1 cellular context compared by ENCODE assay signal in the genomic region with DNA sequence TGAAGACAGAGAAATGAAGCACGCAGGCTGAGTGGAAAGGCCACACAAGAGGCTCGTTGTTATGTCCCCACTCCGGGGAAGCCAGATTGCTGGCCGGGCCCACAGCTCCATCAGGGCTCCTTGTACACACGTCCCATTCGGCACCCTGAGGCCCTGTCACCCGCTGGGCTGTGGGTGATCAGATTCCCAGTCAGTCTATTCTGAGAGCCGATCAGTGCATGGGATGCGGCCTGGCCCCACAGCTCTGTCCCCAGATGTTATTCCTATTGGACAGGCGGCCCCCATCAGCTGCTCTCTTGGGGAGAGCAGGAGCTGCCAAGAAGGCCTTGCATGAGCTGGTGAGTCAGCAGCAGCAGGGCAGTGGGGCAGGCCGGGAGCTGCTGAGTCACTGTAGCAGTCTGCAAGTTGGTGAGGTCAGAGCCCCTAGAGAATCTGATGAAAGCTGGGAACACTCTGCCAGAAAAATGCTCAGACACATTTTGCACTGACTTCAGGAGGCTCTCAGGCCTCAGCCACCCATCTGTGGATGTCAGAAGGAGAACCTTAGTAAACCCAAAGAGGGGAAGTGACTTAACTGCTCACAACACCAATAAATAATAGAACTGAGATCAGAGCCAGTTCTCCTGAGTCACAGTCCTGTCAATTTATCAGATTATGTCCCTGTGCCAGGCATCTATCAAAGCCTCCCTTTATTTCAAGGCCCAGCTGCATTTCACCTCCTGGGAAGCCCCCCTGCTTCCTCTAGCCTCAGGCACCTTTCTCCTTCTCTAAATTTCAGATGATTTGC.
A peak's percentile ranks its signal among the peaks of the same experiment; 100 is the strongest.
TF ChIP-seq lines count a peak whose summit lies in the region.

No MANE protein-coding gene starts in this region.

TF ChIP-seq in K562, 482 proteins besides CTCF, POLR2A, EP300 and RAD21 (continued from another document and continues in another):
- TF ChIP-seq, protein P1, sequence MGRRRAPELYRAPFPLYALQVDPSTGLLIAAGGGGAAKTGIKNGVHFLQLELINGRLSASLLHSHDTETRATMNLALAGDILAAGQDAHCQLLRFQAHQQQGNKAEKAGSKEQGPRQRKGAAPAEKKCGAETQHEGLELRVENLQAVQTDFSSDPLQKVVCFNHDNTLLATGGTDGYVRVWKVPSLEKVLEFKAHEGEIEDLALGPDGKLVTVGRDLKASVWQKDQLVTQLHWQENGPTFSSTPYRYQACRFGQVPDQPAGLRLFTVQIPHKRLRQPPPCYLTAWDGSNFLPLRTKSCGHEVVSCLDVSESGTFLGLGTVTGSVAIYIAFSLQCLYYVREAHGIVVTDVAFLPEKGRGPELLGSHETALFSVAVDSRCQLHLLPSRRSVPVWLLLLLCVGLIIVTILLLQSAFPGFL (CRISPR knock-in tag; IDR thresholded peaks at IDR 0.05) = no peak
- TF ChIP-seq ZNF41 (CRISPR knock-in tag; conservative IDR thresholded peaks at IDR 0.05) (peak; percentile 67; the same call in 1 of the 2 replicates), CBX3 (IDR thresholded peaks at IDR 0.05; ENCODE audit: borderline replicate concordance in 1 of 2, low read length in 2 of 2) (peak in 1 of 2 experiments; percentile 84; a peak in 2 of 3 replicates), MAX (CRISPR knock-in tag; IDR thresholded peaks at IDR 0.05) (peak; percentile 94), TCF3 (CRISPR knock-in tag; IDR thresholded peaks at IDR 0.05) (0 out of 2 replicates have a peak, but pooled peaks have one; percentile 38), ZNF780A (CRISPR knock-in tag; IDR thresholded peaks at IDR 0.05) (no peak), FOXJ2 (tag; IDR thresholded peaks at IDR 0.05) (peak; percentile 81; the same call in 1 of the 2 replicates), ZNF717 (CRISPR knock-in tag; IDR thresholded peaks at IDR 0.05) (no peak), CSDE1 (IDR thresholded peaks at IDR 0.05) (no peak), MIER1 (IDR thresholded peaks at IDR 0.05; ENCODE audit: low read depth) (no peak), STAT5B (CRISPR knock-in tag; IDR thresholded peaks at IDR 0.05) (no peak), CEBPG (CRISPR knock-in tag; IDR thresholded peaks at IDR 0.05) (peak; percentile 96), CEBPG (tag; conservative IDR thresholded peaks at IDR 0.05 in 1 of 2, IDR thresholded peaks at IDR 0.05 in 1 of 2) (peak; percentile 80 to 87), POLR2AphosphoS5 (IDR thresholded peaks at IDR 0.05; ENCODE audit: control insufficient read depth, insufficient read depth, low read depth, low read length) (peak; percentile 46; the same call in 1 of the 2 replicates), RCOR1 (IDR thresholded peaks at IDR 0.05; ENCODE audit: borderline replicate concordance in 1 of 2, low read depth in 2 of 2, low read length in 2 of 2) (peak; percentile 78 to 92; a peak in 3 of 4 replicates), ZNF324 (CRISPR knock-in tag; IDR thresholded peaks at IDR 0.05) (peak; percentile 36; the same call in 1 of the 2 replicates), SPI1 (IDR thresholded peaks at IDR 0.05; ENCODE audit: borderline replicate concordance, low read depth, low read length) (peak; percentile 91), ILK (tag; IDR thresholded peaks at IDR 0.05; ENCODE audit: borderline replicate concordance, low read depth) (no peak), RUNX1 (IDR thresholded peaks at IDR 0.05; ENCODE audit: low read depth) (0 out of 2 replicates have a peak, but pooled peaks have one; percentile 11), BCOR (IDR thresholded peaks at IDR 0.05) (no peak), ZBTB1 (CRISPR knock-in tag; IDR thresholded peaks at IDR 0.05; ENCODE audit: borderline replicate concordance, low read depth) (no peak), ZNF830 (CRISPR knock-in tag; IDR thresholded peaks at IDR 0.05) (0 out of 2 replicates have a peak, but pooled peaks have one; percentile 49), GATA2 (CRISPR knock-in tag; IDR thresholded peaks at IDR 0.05) (no peak), TAF9B (IDR thresholded peaks at IDR 0.05; ENCODE audit: partially characterized antibody) (peak; percentile 97), PHF21A (IDR thresholded peaks at IDR 0.05; ENCODE audit: borderline replicate concordance, low read depth) (peak; percentile 96), MEF2D (tag; conservative IDR thresholded peaks at IDR 0.05; ENCODE audit: low read depth) (peak; percentile 51; the same call in 1 of the 2 replicates), TCFL5 (CRISPR knock-in tag; conservative IDR thresholded peaks at IDR 0.05) (peak; percentile 16; the same call in 1 of the 2 replicates), SNIP1 (IDR thresholded peaks at IDR 0.05; ENCODE audit: low read depth) (no peak), KAT8 (IDR thresholded peaks at IDR 0.05; ENCODE audit: low read depth) (no peak), NR2C2 (CRISPR knock-in tag; IDR thresholded peaks at IDR 0.05) (no peak), NR2C2 (tag; IDR thresholded peaks at IDR 0.05) (peak; percentile 88), USF2 (CRISPR knock-in tag; IDR thresholded peaks at IDR 0.05) (no peak; the same call in 1 of the 2 replicates), PHB (CRISPR knock-in tag; IDR thresholded peaks at IDR 0.05) (no peak), ELF2 (CRISPR knock-in tag; IDR thresholded peaks at IDR 0.05) (no peak), ZNF282 (CRISPR knock-in tag; IDR thresholded peaks at IDR 0.05) (no peak), HDAC8 (tag; IDR thresholded peaks at IDR 0.05) (peak; percentile 93), ETV5 (CRISPR knock-in tag; IDR thresholded peaks at IDR 0.05; ENCODE audit: low read depth) (no peak), ZNF253 (CRISPR knock-in tag; conservative IDR thresholded peaks at IDR 0.05) (no peak), ZNF584 (CRISPR knock-in tag; IDR thresholded peaks at IDR 0.05; ENCODE audit: low read depth) (peak; percentile 89; the same call in 1 of the 2 replicates), RBM34 (IDR thresholded peaks at IDR 0.05; ENCODE audit: borderline replicate concordance, insufficient read depth, low read length) (no peak)
- TF ChIP-seq, protein P2, sequence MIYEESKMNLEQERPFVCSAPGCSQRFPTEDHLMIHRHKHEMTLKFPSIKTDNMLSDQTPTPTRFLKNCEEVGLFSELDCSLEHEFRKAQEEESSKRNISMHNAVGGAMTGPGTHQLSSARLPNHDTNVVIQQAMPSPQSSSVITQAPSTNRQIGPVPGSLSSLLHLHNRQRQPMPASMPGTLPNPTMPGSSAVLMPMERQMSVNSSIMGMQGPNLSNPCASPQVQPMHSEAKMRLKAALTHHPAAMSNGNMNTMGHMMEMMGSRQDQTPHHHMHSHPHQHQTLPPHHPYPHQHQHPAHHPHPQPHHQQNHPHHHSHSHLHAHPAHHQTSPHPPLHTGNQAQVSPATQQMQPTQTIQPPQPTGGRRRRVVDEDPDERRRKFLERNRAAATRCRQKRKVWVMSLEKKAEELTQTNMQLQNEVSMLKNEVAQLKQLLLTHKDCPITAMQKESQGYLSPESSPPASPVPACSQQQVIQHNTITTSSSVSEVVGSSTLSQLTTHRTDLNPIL (CRISPR knock-in tag; IDR thresholded peaks at IDR 0.05) = peak; percentile 66; the same call in 1 of the 2 replicates
- TF ChIP-seq, protein P3, sequence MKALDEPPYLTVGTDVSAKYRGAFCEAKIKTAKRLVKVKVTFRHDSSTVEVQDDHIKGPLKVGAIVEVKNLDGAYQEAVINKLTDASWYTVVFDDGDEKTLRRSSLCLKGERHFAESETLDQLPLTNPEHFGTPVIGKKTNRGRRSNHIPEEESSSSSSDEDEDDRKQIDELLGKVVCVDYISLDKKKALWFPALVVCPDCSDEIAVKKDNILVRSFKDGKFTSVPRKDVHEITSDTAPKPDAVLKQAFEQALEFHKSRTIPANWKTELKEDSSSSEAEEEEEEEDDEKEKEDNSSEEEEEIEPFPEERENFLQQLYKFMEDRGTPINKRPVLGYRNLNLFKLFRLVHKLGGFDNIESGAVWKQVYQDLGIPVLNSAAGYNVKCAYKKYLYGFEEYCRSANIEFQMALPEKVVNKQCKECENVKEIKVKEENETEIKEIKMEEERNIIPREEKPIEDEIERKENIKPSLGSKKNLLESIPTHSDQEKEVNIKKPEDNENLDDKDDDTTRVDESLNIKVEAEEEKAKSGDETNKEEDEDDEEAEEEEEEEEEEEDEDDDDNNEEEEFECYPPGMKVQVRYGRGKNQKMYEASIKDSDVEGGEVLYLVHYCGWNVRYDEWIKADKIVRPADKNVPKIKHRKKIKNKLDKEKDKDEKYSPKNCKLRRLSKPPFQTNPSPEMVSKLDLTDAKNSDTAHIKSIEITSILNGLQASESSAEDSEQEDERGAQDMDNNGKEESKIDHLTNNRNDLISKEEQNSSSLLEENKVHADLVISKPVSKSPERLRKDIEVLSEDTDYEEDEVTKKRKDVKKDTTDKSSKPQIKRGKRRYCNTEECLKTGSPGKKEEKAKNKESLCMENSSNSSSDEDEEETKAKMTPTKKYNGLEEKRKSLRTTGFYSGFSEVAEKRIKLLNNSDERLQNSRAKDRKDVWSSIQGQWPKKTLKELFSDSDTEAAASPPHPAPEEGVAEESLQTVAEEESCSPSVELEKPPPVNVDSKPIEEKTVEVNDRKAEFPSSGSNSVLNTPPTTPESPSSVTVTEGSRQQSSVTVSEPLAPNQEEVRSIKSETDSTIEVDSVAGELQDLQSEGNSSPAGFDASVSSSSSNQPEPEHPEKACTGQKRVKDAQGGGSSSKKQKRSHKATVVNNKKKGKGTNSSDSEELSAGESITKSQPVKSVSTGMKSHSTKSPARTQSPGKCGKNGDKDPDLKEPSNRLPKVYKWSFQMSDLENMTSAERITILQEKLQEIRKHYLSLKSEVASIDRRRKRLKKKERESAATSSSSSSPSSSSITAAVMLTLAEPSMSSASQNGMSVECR (CRISPR knock-in tag; IDR thresholded peaks at IDR 0.05) = no peak; the same call in 1 of the 2 replicates
- TF ChIP-seq, protein P4, sequence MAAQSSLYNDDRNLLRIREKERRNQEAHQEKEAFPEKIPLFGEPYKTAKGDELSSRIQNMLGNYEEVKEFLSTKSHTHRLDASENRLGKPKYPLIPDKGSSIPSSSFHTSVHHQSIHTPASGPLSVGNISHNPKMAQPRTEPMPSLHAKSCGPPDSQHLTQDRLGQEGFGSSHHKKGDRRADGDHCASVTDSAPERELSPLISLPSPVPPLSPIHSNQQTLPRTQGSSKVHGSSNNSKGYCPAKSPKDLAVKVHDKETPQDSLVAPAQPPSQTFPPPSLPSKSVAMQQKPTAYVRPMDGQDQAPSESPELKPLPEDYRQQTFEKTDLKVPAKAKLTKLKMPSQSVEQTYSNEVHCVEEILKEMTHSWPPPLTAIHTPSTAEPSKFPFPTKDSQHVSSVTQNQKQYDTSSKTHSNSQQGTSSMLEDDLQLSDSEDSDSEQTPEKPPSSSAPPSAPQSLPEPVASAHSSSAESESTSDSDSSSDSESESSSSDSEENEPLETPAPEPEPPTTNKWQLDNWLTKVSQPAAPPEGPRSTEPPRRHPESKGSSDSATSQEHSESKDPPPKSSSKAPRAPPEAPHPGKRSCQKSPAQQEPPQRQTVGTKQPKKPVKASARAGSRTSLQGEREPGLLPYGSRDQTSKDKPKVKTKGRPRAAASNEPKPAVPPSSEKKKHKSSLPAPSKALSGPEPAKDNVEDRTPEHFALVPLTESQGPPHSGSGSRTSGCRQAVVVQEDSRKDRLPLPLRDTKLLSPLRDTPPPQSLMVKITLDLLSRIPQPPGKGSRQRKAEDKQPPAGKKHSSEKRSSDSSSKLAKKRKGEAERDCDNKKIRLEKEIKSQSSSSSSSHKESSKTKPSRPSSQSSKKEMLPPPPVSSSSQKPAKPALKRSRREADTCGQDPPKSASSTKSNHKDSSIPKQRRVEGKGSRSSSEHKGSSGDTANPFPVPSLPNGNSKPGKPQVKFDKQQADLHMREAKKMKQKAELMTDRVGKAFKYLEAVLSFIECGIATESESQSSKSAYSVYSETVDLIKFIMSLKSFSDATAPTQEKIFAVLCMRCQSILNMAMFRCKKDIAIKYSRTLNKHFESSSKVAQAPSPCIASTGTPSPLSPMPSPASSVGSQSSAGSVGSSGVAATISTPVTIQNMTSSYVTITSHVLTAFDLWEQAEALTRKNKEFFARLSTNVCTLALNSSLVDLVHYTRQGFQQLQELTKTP (IDR thresholded peaks at IDR 0.05; ENCODE audit: low read depth in 1 of 2, partially characterized antibody in 2 of 2) = peak; percentile 25 to 84
- TF ChIP-seq, protein P5, sequence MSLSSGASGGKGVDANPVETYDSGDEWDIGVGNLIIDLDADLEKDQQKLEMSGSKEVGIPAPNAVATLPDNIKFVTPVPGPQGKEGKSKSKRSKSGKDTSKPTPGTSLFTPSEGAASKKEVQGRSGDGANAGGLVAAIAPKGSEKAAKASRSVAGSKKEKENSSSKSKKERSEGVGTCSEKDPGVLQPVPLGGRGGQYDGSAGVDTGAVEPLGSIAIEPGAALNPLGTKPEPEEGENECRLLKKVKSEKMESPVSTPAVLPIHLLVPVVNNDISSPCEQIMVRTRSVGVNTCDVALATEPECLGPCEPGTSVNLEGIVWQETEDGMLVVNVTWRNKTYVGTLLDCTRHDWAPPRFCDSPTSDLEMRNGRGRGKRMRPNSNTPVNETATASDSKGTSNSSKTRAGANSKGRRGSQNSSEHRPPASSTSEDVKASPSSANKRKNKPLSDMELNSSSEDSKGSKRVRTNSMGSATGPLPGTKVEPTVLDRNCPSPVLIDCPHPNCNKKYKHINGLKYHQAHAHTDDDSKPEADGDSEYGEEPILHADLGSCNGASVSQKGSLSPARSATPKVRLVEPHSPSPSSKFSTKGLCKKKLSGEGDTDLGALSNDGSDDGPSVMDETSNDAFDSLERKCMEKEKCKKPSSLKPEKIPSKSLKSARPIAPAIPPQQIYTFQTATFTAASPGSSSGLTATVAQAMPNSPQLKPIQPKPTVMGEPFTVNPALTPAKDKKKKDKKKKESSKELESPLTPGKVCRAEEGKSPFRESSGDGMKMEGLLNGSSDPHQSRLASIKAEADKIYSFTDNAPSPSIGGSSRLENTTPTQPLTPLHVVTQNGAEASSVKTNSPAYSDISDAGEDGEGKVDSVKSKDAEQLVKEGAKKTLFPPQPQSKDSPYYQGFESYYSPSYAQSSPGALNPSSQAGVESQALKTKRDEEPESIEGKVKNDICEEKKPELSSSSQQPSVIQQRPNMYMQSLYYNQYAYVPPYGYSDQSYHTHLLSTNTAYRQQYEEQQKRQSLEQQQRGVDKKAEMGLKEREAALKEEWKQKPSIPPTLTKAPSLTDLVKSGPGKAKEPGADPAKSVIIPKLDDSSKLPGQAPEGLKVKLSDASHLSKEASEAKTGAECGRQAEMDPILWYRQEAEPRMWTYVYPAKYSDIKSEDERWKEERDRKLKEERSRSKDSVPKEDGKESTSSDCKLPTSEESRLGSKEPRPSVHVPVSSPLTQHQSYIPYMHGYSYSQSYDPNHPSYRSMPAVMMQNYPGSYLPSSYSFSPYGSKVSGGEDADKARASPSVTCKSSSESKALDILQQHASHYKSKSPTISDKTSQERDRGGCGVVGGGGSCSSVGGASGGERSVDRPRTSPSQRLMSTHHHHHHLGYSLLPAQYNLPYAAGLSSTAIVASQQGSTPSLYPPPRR (CRISPR knock-in tag; IDR thresholded peaks at IDR 0.05; ENCODE audit: borderline replicate concordance) = no peak
